26 cellular contexts compared by ENCODE assay signal in the genomic region with DNA sequence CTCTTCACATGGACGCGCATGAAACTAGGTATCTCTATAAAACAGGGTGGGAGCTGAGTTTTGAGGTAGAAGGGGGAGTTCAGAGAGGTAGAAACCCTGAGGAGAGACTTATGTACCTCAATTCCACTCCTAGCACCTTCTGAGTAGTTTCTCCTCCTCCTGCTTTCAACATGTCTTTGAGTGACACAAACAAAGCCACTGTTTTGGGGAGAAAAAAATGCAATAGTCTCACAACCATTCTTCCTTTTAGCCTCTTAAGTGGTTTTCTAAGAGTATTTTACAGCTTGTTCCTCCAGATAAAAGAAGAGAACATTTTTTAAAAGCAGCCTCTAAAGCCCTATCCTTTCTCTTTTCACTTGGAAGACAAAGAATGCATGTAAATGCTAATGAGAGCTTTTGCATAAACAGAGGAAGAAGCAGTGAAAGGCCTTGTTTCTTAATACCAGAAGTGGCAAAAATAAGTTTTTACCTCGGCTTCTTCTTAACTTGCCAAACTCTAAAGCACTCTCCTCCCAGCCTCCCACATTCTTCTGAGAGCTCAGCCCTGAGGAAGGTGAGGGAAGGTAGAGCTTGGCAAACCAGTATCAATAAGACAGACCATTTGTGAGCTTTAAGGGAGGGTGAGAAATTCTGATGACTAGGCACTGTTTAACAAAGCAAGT.
DNase-seq lines count a peak whose midpoint lies in the region; ATAC-seq, FAIRE-seq and TF ChIP-seq lines count a peak whose summit lies in the region.
"Had no signal": no experiment of that assay in that cellular context is flagged by ENCODE, and none has a peak within 500 bp of the region (broad histone marks: within the 10 kb centered on the region; RNA-seq: fewer than 3 reads in every experiment).

No MANE protein-coding gene starts in this region.

- no peaks in the 10 kb centered on the region for H3K4me1 ChIP-seq in A549
- H3K4me1 ChIP-seq in HUES6 (ENCODE audit: control insufficient read depth, insufficient read depth, low read length): peaks cover 28% of the 10 kb centered on the region
- peaks cover 3% of the 10 kb centered on the region for H3K4me1 ChIP-seq in endodermal cell (ENCODE audit: control insufficient read depth, insufficient read depth, low read length)
- H3K4me1 ChIP-seq: heart right ventricle, stomach, tibial nerve had no signal

- 91% methylated on average over 3 of the region's 3 CpGs for WGBS in A549 (ENCODE audit: missing lambda C conversion rate)
- WGBS in endodermal cell (ENCODE audit: insufficient coverage in 1 of 2, insufficient read length in 1 of 2), 2 experiments: 0% methylated on average over 3 of the region's 3 CpGs; no CpG with 5 or more reads in 1 of the 2 experiments

- no peaks in the 10 kb centered on the region for H3K27me3 Mint-ChIP-seq in endodermal cell (ENCODE audit: insufficient read depth)
- H3K27me3 Mint-ChIP-seq: activated T-cell treated with anti-CD3 and anti-CD28 coated beads, Interleukin-2, amount 50 U/mL, for 24 hours had no signal

- H3K27me3 ChIP-seq in HUES6 (ENCODE audit: control insufficient read depth, insufficient read depth, low read length) (no peaks in the 10 kb centered on the region), endodermal cell (ENCODE audit: control insufficient read depth, insufficient read depth, low read length, poor library complexity, severe bottlenecking) (no peaks in the 10 kb centered on the region)
- H3K27me3 ChIP-seq: heart right ventricle, stomach, tibial nerve had no signal

- H3K4me2 ChIP-seq in A549: no peak overlapping the region

- POLR2A ChIA-PET in A549 (lab: Yijun Ruan, JAX) (interaction anchor here (0.6 kb wide), 1 partner anchor 7 kb away, joined by 5 read pairs; no protein-coding TSS in a partner anchor), HEK293T (lab: Yijun Ruan, JAX) (no interaction called here)

- peaks cover 31% of the 10 kb centered on the region for H3K9me3 Mint-ChIP-seq in endodermal cell

- ATAC-seq in A549: no peak
- no peak for ATAC-seq in GM19324 (IDR thresholded peaks at IDR 0.05; ENCODE audit: low FRiP score, unreplicated experiment)
- ATAC-seq: heart right ventricle had no signal

- peaks cover 36% of the 10 kb centered on the region for H3K36me3 Mint-ChIP-seq in endodermal cell (ENCODE audit: low read depth)

- H3K36me3 ChIP-seq in HUES6 (ENCODE audit: control insufficient read depth, insufficient read depth, low read length) (peaks cover 11% of the 10 kb centered on the region; the same call in 1 of the 2 replicates), endodermal cell (ENCODE audit: control insufficient read depth, insufficient read depth, low read length) (no peaks in the 10 kb centered on the region)
- H3K36me3 ChIP-seq: heart right ventricle, stomach, tibial nerve had no signal

- TF ChIP-seq CTCF in A549 (IDR thresholded peaks at IDR 0.05): no peak
- TF ChIP-seq CTCF in endodermal cell (conservative IDR thresholded peaks at IDR 0.05): no peak

- TF ChIP-seq EP300 in A549 (IDR thresholded peaks at IDR 0.05): no peak

- H3K27ac Mint-ChIP-seq in endodermal cell: peak overlapping the region; percentile 98
- H3K27ac Mint-ChIP-seq: activated T-cell treated with anti-CD3 and anti-CD28 coated beads, Interleukin-2, amount 50 U/mL, for 24 hours had no signal

- no peak for DNase-seq in A549 (ENCODE audit: low read depth in 1 of 2, low spot score in 1 of 2)
- DNase-seq in endodermal cell: peak; percentile 89
- DNase-seq in medulla oblongata (ENCODE audit: extremely low spot score): peak; percentile 16
- DNase-seq in DMS 273 treated with DMSO at 0.1 percent for 48 hours (lab: John Stamatoyannopoulos, UW): no peak
- DNase-seq in activated gamma-delta T cell treated with Interleukin-2 at 50 U/mL for 16 hours: no peak
- no peak for DNase-seq in HEK293T (ENCODE audit: extremely low spot score)
- DNase-seq: activated CD8-positive, alpha-beta memory T cell treated with anti-CD3 and anti-CD28 coated beads for 24 hours; activated naive CD4-positive, alpha-beta T cell treated with Interleukin-2 at 50 U/mL for 16 hours; activated T-cell treated with anti-CD3 and anti-CD28 coated beads, Interleukin-2, amount 50 U/mL, for 24 hours; amniotic stem cell; COR-L47; DND-41; GOT3; heart right ventricle; KBM-7; NCI-H146; NCI-H2171; NCI-H526 treated with DMSO at 0.1 percent for 48 hours; stimulated activated CD4-positive, alpha-beta T cell treated with anti-CD3 and anti-CD28 coated beads, Interleukin-12 subunit alpha, Interleukin-12 subunit beta, amount 100 ng/mL, for 4 hours; stomach; T1000 had no signal

- no peak for TF ChIP-seq POLR2A in A549 (IDR thresholded peaks at IDR 0.05; ENCODE audit: low read length)

- H3K9ac ChIP-seq in HUES6 (ENCODE audit: low read length) (peak overlapping the region; percentile 74), endodermal cell (ENCODE audit: extremely low read depth, low read length, poor library complexity, severe bottlenecking) (peak overlapping the region; percentile 67)

- peaks cover 33% of the 10 kb centered on the region for H3K4me1 Mint-ChIP-seq in endodermal cell

- no peak for FAIRE-seq in A549 (lab: Jason Lieb, UNC)
- FAIRE-seq: A204.1 had no signal

- H3K27ac ChIP-seq in A549 (no peak overlapping the region), HUES6 (ENCODE audit: low read depth, low read length) (peak overlapping the region; percentile 87), endodermal cell (ENCODE audit: low read depth, low read length) (peak overlapping the region; percentile 62)
- H3K27ac ChIP-seq: heart right ventricle, stomach, tibial nerve had no signal

- H3K4me3 Mint-ChIP-seq in endodermal cell: peak overlapping the region; percentile 38
- H3K4me3 Mint-ChIP-seq: activated T-cell treated with anti-CD3 and anti-CD28 coated beads, Interleukin-2, amount 50 U/mL, for 24 hours had no signal

- TF ChIP-seq RAD21 in A549 (conservative IDR thresholded peaks at IDR 0.05 in 1 of 2, IDR thresholded peaks at IDR 0.05 in 1 of 2): no peak

- H3K9me3 ChIP-seq in A549 (no peaks in the 10 kb centered on the region), HUES6 (ENCODE audit: control insufficient read depth, insufficient read depth, low read depth, low read length) (peaks cover 22% of the 10 kb centered on the region), endodermal cell (ENCODE audit: control insufficient read depth, low read length) (peaks cover 18% of the 10 kb centered on the region)
- H3K9me3 ChIP-seq: stomach, tibial nerve had no signal

- CTCF ChIA-PET in A549 (lab: Yijun Ruan, JAX): interaction anchor here (1.3 kb wide), 1 partner anchor 17 kb away, joined by 3 read pairs; no protein-coding TSS in a partner anchor
- CTCF ChIA-PET in HEK293T (lab: Yijun Ruan, JAX): no interaction called here

- H3K4me3 ChIP-seq in A549 (no peak overlapping the region), HUES6 (ENCODE audit: low read depth, low read length) (no peak overlapping the region), endodermal cell (ENCODE audit: low read length) (peak overlapping the region; percentile 75)
- H3K4me3 ChIP-seq: heart right ventricle, lung, stomach, tibial nerve had no signal

TF ChIP-seq in A549, 52 proteins besides CTCF, POLR2A, EP300 and RAD21:
- no peak for TF ChIP-seq MAZ (IDR thresholded peaks at IDR 0.05; ENCODE audit: borderline replicate concordance, low read depth, low read length)
- no peak for TF ChIP-seq CBX2 (IDR thresholded peaks at IDR 0.05; ENCODE audit: borderline replicate concordance, low read depth)
- peak; percentile 29 for TF ChIP-seq MAFK (IDR thresholded peaks at IDR 0.05; ENCODE audit: partially characterized antibody)
- no peak for TF ChIP-seq POLR2AphosphoS2 (conservative IDR thresholded peaks at IDR 0.05; ENCODE audit: low read length)
- TF ChIP-seq TFCP2L1 (CRISPR knock-in tag; IDR thresholded peaks at IDR 0.05): no peak
- no peak for TF ChIP-seq E2F6 (IDR thresholded peaks at IDR 0.05; ENCODE audit: borderline replicate concordance, low read depth)
TF ChIP-seq in A549: peak in this region for 1.

TF ChIP-seq in HEK293T, 16 proteins besides CTCF, POLR2A, EP300 and RAD21:
- TF ChIP-seq SP1 (IDR thresholded peaks at IDR 0.05) (no peak), CTBP1 (IDR thresholded peaks at IDR 0.05; ENCODE audit: borderline replicate concordance) (no peak), FOXA1 (IDR thresholded peaks at IDR 0.05) (no peak), FOXM1 (IDR thresholded peaks at IDR 0.05; ENCODE audit: borderline replicate concordance) (no peak), TARDBP (IDR thresholded peaks at IDR 0.05) (no peak), HDGF (IDR thresholded peaks at IDR 0.05; ENCODE audit: borderline replicate concordance) (no peak), ZNF384 (IDR thresholded peaks at IDR 0.05) (no peak), SUZ12 (IDR thresholded peaks at IDR 0.05) (no peak)
TF ChIP-seq in HEK293T: peak in this region for 0.

Comparison
In these comparisons a context has a peak if more than half of its experiments do, and no peak if none do; other contexts are left out.
1. DNase-seq: peak in endodermal cell (single experiment) and medulla oblongata (single experiment); none in A549 (0 of 2), DMS 273 treated with DMSO at 0.1 percent for 48 hours (single experiment), activated gamma-delta T cell treated with Interleukin-2 at 50 U/mL for 16 hours (single experiment) and HEK293T (single experiment).
2. H3K27ac ChIP-seq: peak in HUES6 (single experiment) and endodermal cell (single experiment); none in A549 (0 of 2).